In the genomic region with DNA sequence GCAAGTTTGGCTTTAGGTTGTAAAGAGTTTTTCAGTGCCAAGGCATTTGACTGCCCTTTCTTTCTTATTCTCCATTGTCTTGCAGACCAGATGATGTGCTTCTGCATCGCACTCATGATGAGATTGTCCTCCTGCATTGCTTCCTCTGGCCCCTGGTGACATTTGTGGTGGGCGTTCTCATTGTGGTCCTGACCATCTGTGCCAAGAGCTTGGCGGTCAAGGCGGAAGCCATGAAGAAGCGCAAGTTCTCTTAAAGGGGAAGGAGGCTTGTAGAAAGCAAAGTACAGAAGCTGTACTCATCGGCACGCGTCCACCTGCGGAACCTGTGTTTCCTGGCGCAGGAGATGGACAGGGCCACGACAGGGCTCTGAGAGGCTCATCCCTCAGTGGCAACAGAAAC, we compare ENCODE assay signal across 26 cellular contexts.
"Had no signal": no experiment of that assay in that cellular context is flagged by ENCODE, and none has a peak within 500 bp of the region (broad histone marks: within the 10 kb centered on the region; RNA-seq: fewer than 3 reads in every experiment).

No MANE protein-coding gene starts in this region.

- H3K27ac Mint-ChIP-seq: T-cell; T-helper 1 cell treated with Interleukin-12 subunit alpha and Interleukin-12 subunit beta and Interleukin-4 antibody, amounts not matched to agents 30 μg/mL and 1 μg/mL, for 36 hours had no signal

- H3K27me3 Mint-ChIP-seq: T-cell had no signal

- H3K36me3 ChIP-seq: MG63 had no signal

- H3K27me3 ChIP-seq: MG63 had no signal

- H3K36me3 Mint-ChIP-seq: T-cell had no signal

- H3K9me3 Mint-ChIP-seq: T-cell; T-helper 1 cell treated with Interleukin-12 subunit alpha and Interleukin-12 subunit beta and Interleukin-4 antibody, amounts not matched to agents 30 μg/mL and 1 μg/mL, for 36 hours had no signal

- H3K9me3 ChIP-seq: MG63, SK-N-SH had no signal

- DNase-seq: IMR-90; Karpas-422; KG1; MG63; MV-4-11; NCI-H1048; NCI-H1105; NCI-H1417; NCI-H1436 treated with DMSO at 0.1 percent for 48 hours; NCI-H1694; NCI-H187 treated with DMSO at 0.1 percent for 48 hours; NCI-H2029 treated with DMSO at 0.1 percent for 48 hours; NCI-H2171 treated with DMSO at 0.1 percent for 48 hours; NCI-H2227 treated with DMSO at 0.1 percent for 48 hours; NCI-H524; NCI-H69; NCI-H774; NK-92 treated with Interleukin-12 subunit alpha and Interleukin-12 subunit beta, amount 100 ng/mL, for 24 hours; PC-3; SHP77; SK-N-SH; SW 1271; T-cell had no signal

- H3K9ac ChIP-seq: SK-N-SH had no signal

- H3K9me2 ChIP-seq: SK-N-SH had no signal

- H3K4me3 Mint-ChIP-seq: T-cell; T-helper 1 cell treated with Interleukin-12 subunit alpha and Interleukin-12 subunit beta and Interleukin-4 antibody, amounts not matched to agents 30 μg/mL and 1 μg/mL, for 36 hours had no signal

- H3K4me2 ChIP-seq: SK-N-SH had no signal

- FAIRE-seq: HepG2 had no signal

- H3K4me1 Mint-ChIP-seq: T-cell had no signal

- H3K4me3 ChIP-seq: MG63 had no signal

- H3K27ac ChIP-seq: RWPE1 had no signal
